1 cellular context compared by ENCODE assay signal in the genomic region with DNA sequence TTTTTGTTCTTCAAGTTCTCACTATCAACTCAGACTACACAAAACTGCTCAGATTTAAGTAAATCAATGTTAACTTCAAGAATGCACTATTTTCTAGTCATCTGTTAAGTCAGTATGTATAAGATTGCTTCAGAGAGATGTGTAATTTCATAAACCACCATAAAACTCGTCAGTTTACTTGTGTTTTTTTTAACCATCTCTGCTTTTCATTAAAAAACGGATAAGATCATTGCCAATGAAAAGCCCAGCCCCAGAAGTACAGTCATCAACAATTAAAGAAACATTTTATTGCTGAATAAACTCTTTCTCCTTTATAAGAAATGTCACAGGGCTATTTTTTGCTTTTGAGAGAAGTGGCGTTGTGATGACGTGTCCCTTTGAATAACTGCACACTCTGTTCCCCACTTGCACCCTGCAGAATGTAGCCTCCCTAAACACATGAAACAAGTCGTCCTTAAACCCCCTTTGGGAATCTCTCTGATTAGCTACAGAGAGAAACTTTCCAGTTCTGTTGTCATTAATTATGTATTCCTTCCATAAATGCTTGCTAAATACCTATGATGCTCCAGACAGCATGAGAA.
TF ChIP-seq lines count a peak whose summit lies in the region.

No MANE protein-coding gene starts in this region.

TF ChIP-seq in SK-N-SH treated with all-trans-retinoic acid at 6 μM for 48 hours, 23 proteins besides CTCF, POLR2A, EP300 and RAD21 (continued from another document):
- TF ChIP-seq PPARA (CRISPR knock-in tag; IDR thresholded peaks at IDR 0.05; ENCODE audit: borderline replicate concordance) (no peak), ARNTL (CRISPR knock-in tag; IDR thresholded peaks at IDR 0.05; ENCODE audit: borderline replicate concordance, low read depth) (no peak), ZNF70 (CRISPR knock-in tag; IDR thresholded peaks at IDR 0.05) (no peak), GLIS3 (CRISPR knock-in tag; IDR thresholded peaks at IDR 0.05) (no peak), ZNF8 (CRISPR knock-in tag; IDR thresholded peaks at IDR 0.05) (no peak), OSR1 (CRISPR knock-in tag; IDR thresholded peaks at IDR 0.05) (no peak), TOX (CRISPR knock-in tag; IDR thresholded peaks at IDR 0.05; ENCODE audit: borderline replicate concordance) (no peak)
- TF ChIP-seq, protein P1, sequence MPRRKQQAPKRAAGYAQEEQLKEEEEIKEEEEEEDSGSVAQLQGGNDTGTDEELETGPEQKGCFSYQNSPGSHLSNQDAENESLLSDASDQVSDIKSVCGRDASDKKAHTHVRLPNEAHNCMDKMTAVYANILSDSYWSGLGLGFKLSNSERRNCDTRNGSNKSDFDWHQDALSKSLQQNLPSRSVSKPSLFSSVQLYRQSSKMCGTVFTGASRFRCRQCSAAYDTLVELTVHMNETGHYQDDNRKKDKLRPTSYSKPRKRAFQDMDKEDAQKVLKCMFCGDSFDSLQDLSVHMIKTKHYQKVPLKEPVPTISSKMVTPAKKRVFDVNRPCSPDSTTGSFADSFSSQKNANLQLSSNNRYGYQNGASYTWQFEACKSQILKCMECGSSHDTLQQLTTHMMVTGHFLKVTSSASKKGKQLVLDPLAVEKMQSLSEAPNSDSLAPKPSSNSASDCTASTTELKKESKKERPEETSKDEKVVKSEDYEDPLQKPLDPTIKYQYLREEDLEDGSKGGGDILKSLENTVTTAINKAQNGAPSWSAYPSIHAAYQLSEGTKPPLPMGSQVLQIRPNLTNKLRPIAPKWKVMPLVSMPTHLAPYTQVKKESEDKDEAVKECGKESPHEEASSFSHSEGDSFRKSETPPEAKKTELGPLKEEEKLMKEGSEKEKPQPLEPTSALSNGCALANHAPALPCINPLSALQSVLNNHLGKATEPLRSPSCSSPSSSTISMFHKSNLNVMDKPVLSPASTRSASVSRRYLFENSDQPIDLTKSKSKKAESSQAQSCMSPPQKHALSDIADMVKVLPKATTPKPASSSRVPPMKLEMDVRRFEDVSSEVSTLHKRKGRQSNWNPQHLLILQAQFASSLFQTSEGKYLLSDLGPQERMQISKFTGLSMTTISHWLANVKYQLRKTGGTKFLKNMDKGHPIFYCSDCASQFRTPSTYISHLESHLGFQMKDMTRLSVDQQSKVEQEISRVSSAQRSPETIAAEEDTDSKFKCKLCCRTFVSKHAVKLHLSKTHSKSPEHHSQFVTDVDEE (CRISPR knock-in tag; IDR thresholded peaks at IDR 0.05): no peak
- TF ChIP-seq, protein P2, sequence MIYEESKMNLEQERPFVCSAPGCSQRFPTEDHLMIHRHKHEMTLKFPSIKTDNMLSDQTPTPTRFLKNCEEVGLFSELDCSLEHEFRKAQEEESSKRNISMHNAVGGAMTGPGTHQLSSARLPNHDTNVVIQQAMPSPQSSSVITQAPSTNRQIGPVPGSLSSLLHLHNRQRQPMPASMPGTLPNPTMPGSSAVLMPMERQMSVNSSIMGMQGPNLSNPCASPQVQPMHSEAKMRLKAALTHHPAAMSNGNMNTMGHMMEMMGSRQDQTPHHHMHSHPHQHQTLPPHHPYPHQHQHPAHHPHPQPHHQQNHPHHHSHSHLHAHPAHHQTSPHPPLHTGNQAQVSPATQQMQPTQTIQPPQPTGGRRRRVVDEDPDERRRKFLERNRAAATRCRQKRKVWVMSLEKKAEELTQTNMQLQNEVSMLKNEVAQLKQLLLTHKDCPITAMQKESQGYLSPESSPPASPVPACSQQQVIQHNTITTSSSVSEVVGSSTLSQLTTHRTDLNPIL (CRISPR knock-in tag; IDR thresholded peaks at IDR 0.05; ENCODE audit: low read depth): no peak
